In genomic region chr17:74780443-74781238, GRCh38 we compare ENCODE assay signal across 9 cellular contexts. TPM values are rescaled to one million over a fixed set of nuclear protein-coding genes. Genes with fewer than 3 reads are reported as not detected.
DNase-seq lines count a peak whose midpoint lies in the region; ATAC-seq and TF ChIP-seq lines count a peak whose summit lies in the region.
"Had no signal": no experiment of that assay in that cellular context is flagged by ENCODE, and none has a peak within 500 bp of the region (broad histone marks: within the 10 kb centered on the region; RNA-seq: fewer than 3 reads in every experiment).

No MANE protein-coding gene starts in this region.

- H3K4me3 ChIP-seq in left ventricle myocardium inferior (no peak overlapping the region), right atrium auricular region (no peak overlapping the region), choroid plexus epithelial cell (ENCODE audit: low read depth, low read length) (no peak overlapping the region), neutrophil (ENCODE audit: low read depth in 1 of 2, low read length in 1 of 2) (peak overlapping the region; percentile 45 to 49)
- H3K4me3 ChIP-seq: thoracic aorta had no signal

- DNase-seq in left ventricle myocardium inferior (no peak), right atrium auricular region (ENCODE audit: low spot score) (no peak), NOMO-1 treated with DMSO at 0.1 percent for 48 hours (lab: John Stamatoyannopoulos, UW; ENCODE audit: unreplicated experiment) (peak; percentile 65), choroid plexus epithelial cell (ENCODE audit: low read depth) (peak; percentile 20), NCI-H2081 (lab: John Stamatoyannopoulos, UW) (no peak)
- no peak for DNase-seq in stimulated activated CD4-positive, alpha-beta T cell treated with anti-CD3 and anti-CD28 coated beads, Interleukin-4, amount 100 ng/mL, for 24 hours

- H3K4me1 ChIP-seq in left ventricle myocardium inferior (peaks cover 16% of the 10 kb centered on the region), right atrium auricular region (peaks cover 0 to 17% of the 10 kb centered on the region in 2 donors), neutrophil (ENCODE audit: control insufficient read depth in 1 of 2, insufficient read depth in 1 of 2, low read depth in 1 of 2, low read length in 1 of 2) (peaks cover 63 to 71% of the 10 kb centered on the region in 2 experiments)

- H3K9me3 ChIP-seq in left ventricle myocardium inferior (replicated peaks) (no peaks in the 10 kb centered on the region), right atrium auricular region (no peaks in the 10 kb centered on the region), neutrophil (no peaks in the 10 kb centered on the region)
- H3K9me3 ChIP-seq: thoracic aorta had no signal

- intact Hi-C loops in left ventricle myocardium inferior (cut with micrococcal nuclease) = no loop called here

- H3K27me3 ChIP-seq in left ventricle myocardium inferior (ENCODE audit: low read depth) = no peaks in the 10 kb centered on the region
- H3K27me3 ChIP-seq in right atrium auricular region = no peaks in the 10 kb centered on the region
- H3K27me3 ChIP-seq in neutrophil = no peaks in the 10 kb centered on the region

- H3K36me3 ChIP-seq in left ventricle myocardium inferior (peaks cover 17% of the 10 kb centered on the region), right atrium auricular region (no peaks in the 10 kb centered on the region), neutrophil (no peaks in the 10 kb centered on the region)
- H3K36me3 ChIP-seq: thoracic aorta had no signal

- H3K27ac ChIP-seq in left ventricle myocardium inferior (replicated peaks) (peak overlapping the region; percentile 5), right atrium auricular region (no peak overlapping the region), neutrophil (peak overlapping the region; percentile 94)

- TF ChIP-seq CTCF in left ventricle myocardium inferior (IDR thresholded peaks at IDR 0.05; ENCODE audit: borderline replicate concordance) (peak; percentile 38), right atrium auricular region (IDR thresholded peaks at IDR 0.05) (peak in 1 of 2 donors; percentile 33), choroid plexus epithelial cell (conservative IDR thresholded peaks at IDR 0.05; ENCODE audit: low read depth, low read length) (peak; percentile 39), neutrophil (IDR thresholded peaks at IDR 0.05) (no peak)

- ATAC-seq in GM18520 (IDR thresholded peaks at IDR 0.05; ENCODE audit: unreplicated experiment) = no peak

RNA-seq across cellular contexts. Expression of gene NAT9, which starts 4.5 kb away (rescaled TPM):
- total RNA-seq in left ventricle myocardium inferior (18.6 TPM), right atrium auricular region (10 to 100 TPM; 16.2 to 18.7 TPM)

RNA-seq across cellular contexts. Expression of gene NHERF1, which starts 32.2 kb away (rescaled TPM):
- total RNA-seq in left ventricle myocardium inferior = 11.3 TPM
- 10 to 100 TPM; 20.2 to 30.9 TPM for total RNA-seq in right atrium auricular region

RNA-seq across cellular contexts. Expression of gene RAB37, which starts 43.6 kb away (rescaled TPM):
- total RNA-seq in left ventricle myocardium inferior (1.9 TPM), right atrium auricular region (under 1 TPM; 0.89 to 0.90 TPM)

Comparison
In these comparisons a context has a peak if more than half of its experiments do, and no peak if none do; other contexts are left out.
1. H3K27ac ChIP-seq: peak in left ventricle myocardium inferior (single experiment) and neutrophil (single experiment); none in right atrium auricular region (0 of 2).
2. DNase-seq: peak in NOMO-1 treated with DMSO at 0.1 percent for 48 hours (single experiment) and choroid plexus epithelial cell (single experiment); none in left ventricle myocardium inferior (single experiment), right atrium auricular region (single experiment), stimulated activated CD4-positive, alpha-beta T cell treated with anti-CD3 and anti-CD28 coated beads, Interleukin-4, amount 100 ng/mL, for 24 hours (single experiment) and NCI-H2081 (0 of 2).
3. H3K4me3 ChIP-seq: peak in neutrophil (2 of 2); none in left ventricle myocardium inferior (single experiment), right atrium auricular region (0 of 2) and choroid plexus epithelial cell (single experiment).